Comparison of ENCODE assay signal across 16 cellular contexts in genomic region chr3:101184111-101184510, GRCh38.
"Had no signal": no experiment of that assay in that cellular context is flagged by ENCODE, and none has a peak within 500 bp of the region (broad histone marks: within the 10 kb centered on the region; RNA-seq: fewer than 3 reads in every experiment).

No MANE protein-coding gene starts in this region.

- DNase-seq: activated CD4-positive, alpha-beta T cell treated with anti-CD3 and anti-CD28 coated beads, Interleukin-2, amount 50 U/mL, for 4 hours; activated naive CD4-positive, alpha-beta T cell treated with Interleukin-2 at 50 U/mL for 16 hours; activated T-cell treated with anti-CD3 and anti-CD28 coated beads for 4 hours; endodermal cell; gastrocnemius medialis; heart left ventricle; midbrain; stimulated activated CD4-positive, alpha-beta T cell treated with anti-CD3 and anti-CD28 coated beads, Interleukin-1b, Interleukin-23, amount 100 ng/mL, for 48 hours; stomach; T-helper 9 cell; testis had no signal

- H3K27ac ChIP-seq: ascending aorta, breast epithelium, gastrocnemius medialis, heart left ventricle, stomach, testis had no signal

- H3K27me3 ChIP-seq: ascending aorta, breast epithelium, gastrocnemius medialis, heart left ventricle, stomach, testis had no signal

- H3K4me3 ChIP-seq: ascending aorta, breast epithelium, gastrocnemius medialis, heart left ventricle, lung, stomach, testis had no signal

- H3K4me1 Mint-ChIP-seq: activated T-helper 17 cell treated with anti-CD3 and anti-CD28 coated beads, Interleukin-2, amount 50 U/mL, for 72 hours; endodermal cell; neural crest cell had no signal

- H3K9me3 ChIP-seq: ascending aorta, breast epithelium, gastrocnemius medialis, stomach, testis had no signal

- H3K4me3 Mint-ChIP-seq: activated T-helper 17 cell treated with anti-CD3 and anti-CD28 coated beads, Interleukin-2, amount 50 U/mL, for 72 hours; endodermal cell; neural crest cell had no signal

- H3K36me3 ChIP-seq: ascending aorta, breast epithelium, gastrocnemius medialis, heart left ventricle, stomach had no signal

- H3K27ac Mint-ChIP-seq: activated T-helper 17 cell treated with anti-CD3 and anti-CD28 coated beads, Interleukin-2, amount 50 U/mL, for 72 hours; endodermal cell had no signal

- H3K9me3 Mint-ChIP-seq: activated T-helper 17 cell treated with anti-CD3 and anti-CD28 coated beads, Interleukin-2, amount 50 U/mL, for 72 hours had no signal

- H3K4me1 ChIP-seq: ascending aorta, breast epithelium, gastrocnemius medialis, stomach, testis had no signal
